Comparison of ENCODE assay signal across 8 cellular contexts in the genomic region with DNA sequence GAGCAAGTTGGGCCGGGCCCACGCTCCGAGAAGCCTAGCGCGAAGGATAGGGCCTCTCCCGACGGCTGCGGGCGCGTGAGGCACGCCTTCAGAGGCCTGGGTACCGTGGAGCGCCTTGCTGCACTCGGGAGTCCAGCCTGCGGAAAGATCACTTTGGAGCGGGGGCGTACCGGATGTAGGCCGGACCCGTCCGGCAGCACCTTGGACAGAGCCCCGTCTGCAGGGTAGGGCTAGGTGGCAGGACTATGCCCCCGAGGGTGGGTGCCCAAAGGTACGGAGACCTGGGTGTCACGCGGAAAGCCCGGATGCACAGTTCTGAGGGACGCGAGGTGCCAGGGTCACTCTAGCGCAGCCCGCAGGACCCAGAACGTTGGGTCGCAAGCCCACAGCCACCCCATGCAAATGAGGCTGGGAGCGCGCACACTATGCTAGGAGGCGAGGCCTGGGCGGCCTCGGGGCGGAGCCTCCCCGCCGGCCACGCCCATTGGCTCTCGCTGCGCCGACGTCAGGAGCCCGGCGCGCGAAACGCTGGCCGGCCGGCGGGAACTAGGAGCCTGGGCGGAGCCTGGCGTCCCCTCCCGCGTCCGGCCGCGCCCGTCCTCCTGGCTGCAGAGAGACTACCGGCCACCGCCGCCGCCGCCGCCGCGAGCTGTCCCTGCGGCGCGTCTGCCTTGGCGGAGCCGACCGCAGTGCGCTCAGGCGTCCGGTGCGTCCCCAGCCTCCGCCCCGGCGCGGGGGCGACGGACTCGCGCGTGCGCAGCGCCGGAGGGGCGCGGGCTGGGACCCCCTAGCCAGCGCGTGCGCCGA. TPM values are rescaled to one million over a fixed set of nuclear protein-coding genes. Genes with fewer than 3 reads are reported as not detected.
DNase-seq lines count a peak whose midpoint lies in the region; ATAC-seq and TF ChIP-seq lines count a peak whose summit lies in the region.

Gene PAQR4, plus strand, starts transcription at position 611 of the 807 bp plus-strand sequence. CDS start 327 bp downstream, outside the sequence.

- H3K4me3 ChIP-seq in upper lobe of right lung = peak within 1 kb of the TSS; percentile 71

- no peak for TF ChIP-seq CTCF in GM13977 (IDR thresholded peaks at IDR 0.05; ENCODE audit: extremely low read depth, insufficient read depth, missing control alignments)
- TF ChIP-seq CTCF in progenitor cell of endocrine pancreas (IDR thresholded peaks at IDR 0.05; ENCODE audit: unreplicated experiment) = no peak
- TF ChIP-seq CTCF in upper lobe of right lung (IDR thresholded peaks at IDR 0.05) = no peak

- H3K9me3 Mint-ChIP-seq in progenitor cell of endocrine pancreas (ENCODE audit: low read depth) = no peaks in the 10 kb centered on the region

- peak; percentile 99 for DNase-seq in GM13977 (ENCODE audit: low spot score)
- peak; percentile 48 for DNase-seq in NCI-H1436 treated with DMSO at 0.1 percent for 48 hours (lab: John Stamatoyannopoulos, UW)
- DNase-seq in amniotic stem cell (lab: John Stamatoyannopoulos, UW) = peak; percentile 65
- DNase-seq in left cardiac atrium = peak; percentile 90
- peak; percentile 78 for DNase-seq in progenitor cell of endocrine pancreas (ENCODE audit: low spot score, unreplicated experiment)
- DNase-seq in upper lobe of right lung = peak; percentile 93

- no peaks in the 10 kb centered on the region for H3K36me3 Mint-ChIP-seq in progenitor cell of endocrine pancreas (ENCODE audit: insufficient read depth)

- H3K27ac Mint-ChIP-seq in progenitor cell of endocrine pancreas = peak within 1 kb of the TSS; percentile 78

- H3K27ac ChIP-seq in upper lobe of right lung = no peak within 1 kb of the TSS

- H3K27me3 Mint-ChIP-seq in progenitor cell of endocrine pancreas = peaks cover 27% of the 10 kb centered on the region

- H3K4me1 Mint-ChIP-seq in progenitor cell of endocrine pancreas (ENCODE audit: low read depth) = peaks cover 2% of the 10 kb centered on the region

- H3K27me3 ChIP-seq in upper lobe of right lung = peaks cover 46% of the 10 kb centered on the region

- no peaks in the 10 kb centered on the region for H3K36me3 ChIP-seq in upper lobe of right lung

- peak; percentile 71 for ATAC-seq in HG02763 (IDR thresholded peaks at IDR 0.05; ENCODE audit: unreplicated experiment)
- peak; percentile 91 for ATAC-seq in left cardiac atrium
- peak; percentile 92 for ATAC-seq in upper lobe of right lung

- intact Hi-C loops in T-helper 1 cell treated with Interleukin-12 subunit alpha and Interleukin-12 subunit beta and Interleukin-4 antibody, amounts not matched to agents 30 ng/mL and 1 ng/mL, for 36 hours (cut with micrococcal nuclease) = loop anchor here (1.0 to 2.0 kb wide), 5 partner anchors 11 to 86 kb away; partner anchors contain the start of genes FLYWCH2, PKMYT1 and TNFRSF12A
- intact Hi-C loops in left cardiac atrium (cut with DNase I) = no loop called here
- intact Hi-C loops in upper lobe of right lung (cut with DNase I) = no loop called here

- no peaks in the 10 kb centered on the region for H3K9me3 ChIP-seq in upper lobe of right lung

- H3K4me3 Mint-ChIP-seq in progenitor cell of endocrine pancreas (ENCODE audit: low read depth) = peak within 1 kb of the TSS; percentile 66

- peaks cover 36% of the 10 kb centered on the region for H3K4me1 ChIP-seq in upper lobe of right lung

- in situ Hi-C loops in GM13977 (cut with MboI; ENCODE audit: low pct_unique_long_range_greater_than_20kb, low sequenced_read_pairs, unreplicated experiment) = no loop called here

RNA-seq across cellular contexts. Expression of gene PAQR4, which starts in this region (rescaled TPM):
- 31.9 and 32.3 TPM in 2 replicates for total RNA-seq in T-helper 1 cell treated with Interleukin-12 subunit alpha and Interleukin-12 subunit beta and Interleukin-4 antibody, amounts not matched to agents 30 ng/mL and 1 ng/mL, for 36 hours
- 10 to 100 TPM in 1 of 2 donors, 1 to 10 TPM in 1; 5.8 to 10.1 TPM for total RNA-seq in left cardiac atrium
- total RNA-seq in progenitor cell of endocrine pancreas = 13.0 and 13.1 TPM in 2 replicates
- total RNA-seq in upper lobe of right lung = 7.4 TPM

Comparison
In these comparisons a context has a peak if more than half of its experiments do, and no peak if none do; other contexts are left out.
1. DNase-seq: peak in every context shown above with its lines; median percentile 99 in GM13977; 93 in upper lobe of right lung; 90 in left cardiac atrium; 78 in progenitor cell of endocrine pancreas; 65 in amniotic stem cell; 48 in NCI-H1436 treated with DMSO at 0.1 percent for 48 hours.